1 cellular context compared by ENCODE assay signal in the genomic region with DNA sequence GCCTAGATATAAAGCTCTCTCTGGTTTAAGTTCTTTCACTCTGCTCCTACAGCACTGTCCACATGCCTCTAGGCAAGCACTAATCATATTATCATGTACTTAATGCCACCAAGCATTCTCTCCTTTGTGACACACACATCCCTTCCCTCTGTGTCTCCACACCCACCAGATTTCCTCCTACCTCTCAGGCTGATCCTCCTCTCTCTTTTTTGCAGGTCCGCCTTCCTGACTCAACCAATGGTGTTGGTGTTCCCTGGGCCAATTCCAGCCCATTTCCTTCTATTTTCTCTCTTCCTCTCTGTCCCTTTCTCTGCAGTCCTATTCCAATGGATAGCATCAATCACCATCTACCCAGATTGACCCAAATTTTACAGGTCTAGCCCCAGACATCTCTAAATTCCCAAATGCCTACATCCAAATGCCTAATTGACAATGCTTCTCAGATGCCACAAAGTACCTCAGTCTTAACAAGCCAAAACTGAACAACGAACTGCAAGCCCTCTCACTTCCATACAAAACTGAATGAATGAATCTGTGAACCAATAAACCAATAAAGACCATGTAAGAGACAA.
TF ChIP-seq lines count a peak whose summit lies in the region.

No MANE protein-coding gene starts in this region.

TF ChIP-seq in K562, 482 proteins besides CTCF, POLR2A, EP300 and RAD21 (continues in another document):
- peak; percentile 86; the same call in 1 of the 2 replicates for TF ChIP-seq EHMT2 (IDR thresholded peaks at IDR 0.05)
- TF ChIP-seq LARP7 (IDR thresholded peaks at IDR 0.05), result peak; percentile 48; the same call in 1 of the 2 replicates
- TF ChIP-seq HNRNPH1 (optimal IDR thresholded peaks at IDR 0.05; ENCODE audit: low read depth, low read length), result no peak
- no peak for TF ChIP-seq MTA1 (IDR thresholded peaks at IDR 0.05; ENCODE audit: borderline replicate concordance)
- no peak for TF ChIP-seq PHB2 (IDR thresholded peaks at IDR 0.05; ENCODE audit: low read depth)
- no peak for TF ChIP-seq ZNF695 (CRISPR knock-in tag; IDR thresholded peaks at IDR 0.05)
- no peak for TF ChIP-seq ZNF584 (CRISPR knock-in tag; IDR thresholded peaks at IDR 0.05; ENCODE audit: low read depth)
- TF ChIP-seq CXXC5 (CRISPR knock-in tag; IDR thresholded peaks at IDR 0.05), result no peak
- peak in 1 of 2 experiments; percentile 73; a peak in 1 of 4 replicates for TF ChIP-seq ARNT (IDR thresholded peaks at IDR 0.05)
- TF ChIP-seq, protein P1, sequence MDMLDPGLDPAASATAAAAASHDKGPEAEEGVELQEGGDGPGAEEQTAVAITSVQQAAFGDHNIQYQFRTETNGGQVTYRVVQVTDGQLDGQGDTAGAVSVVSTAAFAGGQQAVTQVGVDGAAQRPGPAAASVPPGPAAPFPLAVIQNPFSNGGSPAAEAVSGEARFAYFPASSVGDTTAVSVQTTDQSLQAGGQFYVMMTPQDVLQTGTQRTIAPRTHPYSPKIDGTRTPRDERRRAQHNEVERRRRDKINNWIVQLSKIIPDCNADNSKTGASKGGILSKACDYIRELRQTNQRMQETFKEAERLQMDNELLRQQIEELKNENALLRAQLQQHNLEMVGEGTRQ (CRISPR knock-in tag; IDR thresholded peaks at IDR 0.05), result no peak
- no peak for TF ChIP-seq SREBF2 (CRISPR knock-in tag; IDR thresholded peaks at IDR 0.05)
- no peak for TF ChIP-seq CEBPB (tag; IDR thresholded peaks at IDR 0.05)
- no peak for TF ChIP-seq NR2C2 (CRISPR knock-in tag; IDR thresholded peaks at IDR 0.05)
- no peak for TF ChIP-seq NR2C2 (tag; IDR thresholded peaks at IDR 0.05)
- TF ChIP-seq SMARCA5 (IDR thresholded peaks at IDR 0.05), result peak; percentile 50; the same call in 1 of the 2 replicates
- TF ChIP-seq TRIM24 (IDR thresholded peaks at IDR 0.05), result 0 out of 4 replicates have a peak, but pooled peaks of 1 of the 2 experiments have one; percentile 48
- TF ChIP-seq ZKSCAN8 (CRISPR knock-in tag; IDR thresholded peaks at IDR 0.05), result peak; percentile 62; the same call in 1 of the 2 replicates
- peak; percentile 67 for TF ChIP-seq EGR1 (conservative IDR thresholded peaks at IDR 0.05)
- TF ChIP-seq RBM25 (IDR thresholded peaks at IDR 0.05; ENCODE audit: low read depth, low read length, severe bottlenecking), result no peak
- TF ChIP-seq KDM1A (IDR thresholded peaks at IDR 0.05), result peak in 1 of 2 experiments; percentile 40; a peak in 1 of 4 replicates
- TF ChIP-seq PHF21A (IDR thresholded peaks at IDR 0.05; ENCODE audit: borderline replicate concordance, low read depth), result peak; percentile 16; the same call in 1 of the 2 replicates
- TF ChIP-seq SMARCA4 (IDR thresholded peaks at IDR 0.05), result 0 out of 2 replicates have a peak, but pooled peaks have one; percentile 27
- TF ChIP-seq SMARCC2 (IDR thresholded peaks at IDR 0.05; ENCODE audit: low read depth), result no peak
- TF ChIP-seq KLF13 (tag; IDR thresholded peaks at IDR 0.05; ENCODE audit: borderline replicate concordance, low read depth), result no peak
- TF ChIP-seq TCF7L2 (IDR thresholded peaks at IDR 0.05; ENCODE audit: low read depth, low read length), result no peak
- TF ChIP-seq ARID1B (IDR thresholded peaks at IDR 0.05), result no peak
- no peak for TF ChIP-seq SIX5 (IDR thresholded peaks at IDR 0.05; ENCODE audit: borderline replicate concordance in 1 of 2, insufficient read depth in 1 of 2, low read depth in 1 of 2, low read length in 2 of 2)
- 0 out of 2 replicates have a peak, but pooled peaks have one; percentile 75 for TF ChIP-seq NFATC3 (IDR thresholded peaks at IDR 0.05)
- peak; percentile 55 for TF ChIP-seq BRD9 (IDR thresholded peaks at IDR 0.05; ENCODE audit: low read depth, partially characterized antibody)
- TF ChIP-seq ZBTB43 (CRISPR knock-in tag; IDR thresholded peaks at IDR 0.05), result no peak
- TF ChIP-seq MTA2 (IDR thresholded peaks at IDR 0.05; ENCODE audit: low read depth), result no peak
- no peak for TF ChIP-seq FOXA1 (IDR thresholded peaks at IDR 0.05; ENCODE audit: borderline replicate concordance)
- TF ChIP-seq PML (IDR thresholded peaks at IDR 0.05; ENCODE audit: low read length), result peak; percentile 12; the same call in 1 of the 2 replicates
- no peak for TF ChIP-seq ILK (tag; IDR thresholded peaks at IDR 0.05; ENCODE audit: borderline replicate concordance, low read depth)
- TF ChIP-seq ETV1 (tag; conservative IDR thresholded peaks at IDR 0.05; ENCODE audit: low read depth), result no peak
- peak; percentile 26; the same call in 1 of the 2 replicates for TF ChIP-seq ARID2 (IDR thresholded peaks at IDR 0.05)
- 0 out of 2 replicates have a peak, but pooled peaks have one; percentile 4 for TF ChIP-seq SUPT5H (IDR thresholded peaks at IDR 0.05)
- TF ChIP-seq HDAC1 (IDR thresholded peaks at IDR 0.05), result peak in 1 of 2 experiments; percentile 58; a peak in 1 of 4 replicates
- TF ChIP-seq PHF20 (IDR thresholded peaks at IDR 0.05; ENCODE audit: partially characterized antibody), result peak; percentile 11
- TF ChIP-seq ZBTB5 (IDR thresholded peaks at IDR 0.05), result no peak
- TF ChIP-seq ZNF146 (CRISPR knock-in tag; IDR thresholded peaks at IDR 0.05; ENCODE audit: unreplicated experiment), result no peak
- TF ChIP-seq ZNF24 (IDR thresholded peaks at IDR 0.05), result no peak
- 0 out of 2 replicates have a peak, but pooled peaks have one; percentile 46 for TF ChIP-seq ZNF644 (tag; IDR thresholded peaks at IDR 0.05; ENCODE audit: low read depth)
- peak; percentile 73; the same call in 1 of the 2 replicates for TF ChIP-seq NFRKB (IDR thresholded peaks at IDR 0.05; ENCODE audit: low read depth)
- TF ChIP-seq NR1H2 (CRISPR knock-in tag; IDR thresholded peaks at IDR 0.05), result 0 out of 2 replicates have a peak, but pooled peaks have one; percentile 49
- peak; percentile 22; the same call in 1 of the 2 replicates for TF ChIP-seq NKRF (IDR thresholded peaks at IDR 0.05; ENCODE audit: borderline replicate concordance)
- peak; percentile 14; the same call in 1 of the 2 replicates for TF ChIP-seq NFIC (IDR thresholded peaks at IDR 0.05)
- no peak for TF ChIP-seq ZNF717 (CRISPR knock-in tag; IDR thresholded peaks at IDR 0.05)
- 0 out of 4 replicates have a peak, but pooled peaks of 1 of the 2 experiments have one; percentile 9 for TF ChIP-seq FOXK2 (conservative IDR thresholded peaks at IDR 0.05 in 1 of 2, IDR thresholded peaks at IDR 0.05 in 1 of 2; ENCODE audit: low read depth in 2 of 2)
- TF ChIP-seq, protein P2, sequence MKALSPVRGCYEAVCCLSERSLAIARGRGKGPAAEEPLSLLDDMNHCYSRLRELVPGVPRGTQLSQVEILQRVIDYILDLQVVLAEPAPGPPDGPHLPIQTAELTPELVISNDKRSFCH (CRISPR knock-in tag; IDR thresholded peaks at IDR 0.05), result no peak
- TF ChIP-seq, protein P2 (tag; IDR thresholded peaks at IDR 0.05), result peak; percentile 23; the same call in 1 of the 2 replicates
- 0 out of 2 replicates have a peak, but pooled peaks have one; percentile 22 for TF ChIP-seq HLTF (IDR thresholded peaks at IDR 0.05)
- peak; percentile 55 for TF ChIP-seq HDGF (IDR thresholded peaks at IDR 0.05)
- no peak for TF ChIP-seq BMI1 (IDR thresholded peaks at IDR 0.05; ENCODE audit: low read length)
- peak; percentile 76; the same call in 1 of the 2 replicates for TF ChIP-seq HBP1 (CRISPR knock-in tag; IDR thresholded peaks at IDR 0.05)
- 0 out of 2 replicates have a peak, but pooled peaks have one; percentile 18 for TF ChIP-seq BACH1 (tag; IDR thresholded peaks at IDR 0.05)
- 0 out of 2 replicates have a peak, but pooled peaks have one; percentile 11 for TF ChIP-seq HDAC2 (IDR thresholded peaks at IDR 0.05)
- no peak for TF ChIP-seq ZNF140 (CRISPR knock-in tag; IDR thresholded peaks at IDR 0.05)
- no peak for TF ChIP-seq KLF10 (CRISPR knock-in tag; IDR thresholded peaks at IDR 0.05)
- TF ChIP-seq ZNF41 (CRISPR knock-in tag; conservative IDR thresholded peaks at IDR 0.05), result no peak; the same call in 1 of the 2 replicates
- TF ChIP-seq SMAD4 (CRISPR knock-in tag; conservative IDR thresholded peaks at IDR 0.05), result 0 out of 2 replicates have a peak, but pooled peaks have one; percentile 20
- no peak for TF ChIP-seq SRSF7 (optimal IDR thresholded peaks at IDR 0.05; ENCODE audit: low read depth, low read length)
- TF ChIP-seq ZNF175 (CRISPR knock-in tag; IDR thresholded peaks at IDR 0.05; ENCODE audit: low read depth), result no peak
- TF ChIP-seq ZBTB49 (CRISPR knock-in tag; IDR thresholded peaks at IDR 0.05; ENCODE audit: borderline replicate concordance), result no peak
- TF ChIP-seq NEUROD1 (IDR thresholded peaks at IDR 0.05; ENCODE audit: borderline replicate concordance, low read depth, low read length, partially characterized antibody), result no peak
- no peak for TF ChIP-seq HDAC3 (IDR thresholded peaks at IDR 0.05; ENCODE audit: borderline replicate concordance, partially characterized antibody)
- no peak for TF ChIP-seq BCOR (IDR thresholded peaks at IDR 0.05)
- 0 out of 2 replicates have a peak, but pooled peaks have one; percentile 53 for TF ChIP-seq MIER1 (IDR thresholded peaks at IDR 0.05; ENCODE audit: low read depth)
